In the genomic region with DNA sequence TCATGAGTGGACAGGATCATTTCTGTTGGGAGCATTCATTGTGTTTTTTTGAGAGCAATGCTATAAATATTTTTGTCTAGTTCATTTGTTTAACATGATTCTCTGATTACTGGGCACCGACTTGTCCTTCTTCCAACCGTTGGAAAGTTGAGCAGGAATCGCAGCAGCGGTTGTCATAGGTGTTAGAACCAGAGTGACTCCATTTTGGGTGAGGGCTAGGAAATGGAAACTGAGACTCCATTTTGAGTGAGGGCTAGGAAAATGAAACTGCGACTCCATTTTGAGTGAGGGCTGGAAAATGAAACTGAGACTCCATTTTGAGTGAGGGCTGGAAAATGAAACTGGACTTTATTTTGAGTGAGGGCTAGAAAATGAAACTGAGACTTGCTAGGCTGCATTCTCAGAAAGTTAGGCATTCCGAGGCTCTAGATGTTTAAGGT, we compare ENCODE assay signal across 8 cellular contexts.
A peak's percentile ranks its signal among the peaks of the same experiment; 100 is the strongest.
DNase-seq lines count a peak whose midpoint lies in the region; ATAC-seq and TF ChIP-seq lines count a peak whose summit lies in the region.

No MANE protein-coding gene starts in this region.

- H2BK120ac ChIP-seq in mesenchymal stem cell (ENCODE audit: low read depth, low read length), result no peak overlapping the region

- H2BK15ac ChIP-seq in mesenchymal stem cell (ENCODE audit: low read depth, poor library complexity, severe bottlenecking), result no peak overlapping the region

- no peak overlapping the region for H3K27ac ChIP-seq in mesenchymal stem cell (ENCODE audit: low read length, poor library complexity, severe bottlenecking)

- in situ Hi-C loops in ACHN (cut with HindIII; ENCODE audit: low pct_ligation_motif_present, low pct_unique_long_range_greater_than_20kb, low sequenced_read_pairs), result no loop called here

- no peaks in the 10 kb centered on the region for H3K9me3 ChIP-seq in mesenchymal stem cell (ENCODE audit: control insufficient read depth, low read length)

- H2BK12ac ChIP-seq in mesenchymal stem cell (ENCODE audit: low read length in 2 of 2), result no peak overlapping the region

- no peak overlapping the region for H2AFZ ChIP-seq in mesenchymal stem cell (ENCODE audit: low read depth, low read length)

- H3K4me2 ChIP-seq in mesenchymal stem cell (ENCODE audit: low read length, poor library complexity, severe bottlenecking), result no peak overlapping the region

- H3K36me3 ChIP-seq in mesenchymal stem cell (ENCODE audit: control insufficient read depth in 1 of 2, insufficient read depth in 2 of 2, low read depth in 1 of 2, low read length in 2 of 2), result no peaks in the 10 kb centered on the region

- ATAC-seq in GM18907 (IDR thresholded peaks at IDR 0.05; ENCODE audit: unreplicated experiment) (peak; percentile 96), HG02981 (IDR thresholded peaks at IDR 0.05; ENCODE audit: unreplicated experiment) (peak; percentile 98), SK-N-SH treated with all-trans-retinoic acid at 6 μM for 48 hours (no peak)

- H3K27me3 ChIP-seq in mesenchymal stem cell (ENCODE audit: control insufficient read depth in 1 of 2, insufficient read depth in 1 of 2, low read length in 2 of 2), result no peaks in the 10 kb centered on the region

- H4K8ac ChIP-seq in mesenchymal stem cell (ENCODE audit: low read length), result no peak overlapping the region

- no peak overlapping the region for H2BK5ac ChIP-seq in mesenchymal stem cell (ENCODE audit: low read depth, low read length, poor library complexity, severe bottlenecking)

- DNase-seq in ACHN (peak; percentile 40), mesenchymal stem cell (peak; percentile 12), medulla oblongata (ENCODE audit: extremely low spot score) (no peak), NCI-H524 (lab: John Stamatoyannopoulos, UW) (no peak)
- DNase-seq in activated effector memory CD4-positive, alpha-beta T cell treated with anti-CD3 and anti-CD28 coated beads, Interleukin-2, amount 50 U/mL, for 16 hours, result no peak

- no peak overlapping the region for H3K4ac ChIP-seq in mesenchymal stem cell (ENCODE audit: low read depth in 1 of 2, low read length in 2 of 2)

- no peaks in the 10 kb centered on the region for H3K4me1 ChIP-seq in mesenchymal stem cell (ENCODE audit: control insufficient read depth, insufficient read depth, low read depth, low read length)

- H3K4me3 ChIP-seq in mesenchymal stem cell (ENCODE audit: insufficient read depth in 1 of 2, low read depth in 1 of 2, low read length in 2 of 2), result no peak overlapping the region

- no peak overlapping the region for H3K14ac ChIP-seq in mesenchymal stem cell (ENCODE audit: low read length in 2 of 2)

- no peak overlapping the region for H3K9ac ChIP-seq in mesenchymal stem cell (ENCODE audit: low read length)

- no peak overlapping the region for H3K23ac ChIP-seq in mesenchymal stem cell (ENCODE audit: low read length in 2 of 2)

- WGBS in mesenchymal stem cell, result 75% methylated on average over 6 of the region's 6 CpGs

- H3K18ac ChIP-seq in mesenchymal stem cell (ENCODE audit: low read depth in 1 of 2, low read length in 2 of 2), result no peak overlapping the region

- H2AK5ac ChIP-seq in mesenchymal stem cell (ENCODE audit: low read length, severe bottlenecking), result no peak overlapping the region

- no peak overlapping the region for H4K91ac ChIP-seq in mesenchymal stem cell (ENCODE audit: low read length)

- H3K79me1 ChIP-seq in mesenchymal stem cell (replicated peaks; ENCODE audit: low read length, poor library complexity, severe bottlenecking), result no peaks in the 10 kb centered on the region

TF ChIP-seq in SK-N-SH treated with all-trans-retinoic acid at 6 μM for 48 hours, 23 proteins besides CTCF, POLR2A, EP300 and RAD21:
- TF ChIP-seq ZC3H10 (CRISPR knock-in tag; IDR thresholded peaks at IDR 0.05), result 0 out of 2 replicates have a peak, but pooled peaks have one; percentile 10
- TF ChIP-seq, protein P1, sequence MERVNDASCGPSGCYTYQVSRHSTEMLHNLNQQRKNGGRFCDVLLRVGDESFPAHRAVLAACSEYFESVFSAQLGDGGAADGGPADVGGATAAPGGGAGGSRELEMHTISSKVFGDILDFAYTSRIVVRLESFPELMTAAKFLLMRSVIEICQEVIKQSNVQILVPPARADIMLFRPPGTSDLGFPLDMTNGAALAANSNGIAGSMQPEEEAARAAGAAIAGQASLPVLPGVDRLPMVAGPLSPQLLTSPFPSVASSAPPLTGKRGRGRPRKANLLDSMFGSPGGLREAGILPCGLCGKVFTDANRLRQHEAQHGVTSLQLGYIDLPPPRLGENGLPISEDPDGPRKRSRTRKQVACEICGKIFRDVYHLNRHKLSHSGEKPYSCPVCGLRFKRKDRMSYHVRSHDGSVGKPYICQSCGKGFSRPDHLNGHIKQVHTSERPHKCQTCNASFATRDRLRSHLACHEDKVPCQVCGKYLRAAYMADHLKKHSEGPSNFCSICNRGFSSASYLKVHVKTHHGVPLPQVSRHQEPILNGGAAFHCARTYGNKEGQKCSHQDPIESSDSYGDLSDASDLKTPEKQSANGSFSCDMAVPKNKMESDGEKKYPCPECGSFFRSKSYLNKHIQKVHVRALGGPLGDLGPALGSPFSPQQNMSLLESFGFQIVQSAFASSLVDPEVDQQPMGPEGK (CRISPR knock-in tag; IDR thresholded peaks at IDR 0.05; ENCODE audit: borderline replicate concordance), result no peak
- TF ChIP-seq TOX (CRISPR knock-in tag; IDR thresholded peaks at IDR 0.05; ENCODE audit: borderline replicate concordance), result 0 out of 2 replicates have a peak, but pooled peaks have one; percentile 32
- TF ChIP-seq SNAI2 (CRISPR knock-in tag; IDR thresholded peaks at IDR 0.05), result 0 out of 2 replicates have a peak, but pooled peaks have one; percentile 23
- TF ChIP-seq, protein P2, sequence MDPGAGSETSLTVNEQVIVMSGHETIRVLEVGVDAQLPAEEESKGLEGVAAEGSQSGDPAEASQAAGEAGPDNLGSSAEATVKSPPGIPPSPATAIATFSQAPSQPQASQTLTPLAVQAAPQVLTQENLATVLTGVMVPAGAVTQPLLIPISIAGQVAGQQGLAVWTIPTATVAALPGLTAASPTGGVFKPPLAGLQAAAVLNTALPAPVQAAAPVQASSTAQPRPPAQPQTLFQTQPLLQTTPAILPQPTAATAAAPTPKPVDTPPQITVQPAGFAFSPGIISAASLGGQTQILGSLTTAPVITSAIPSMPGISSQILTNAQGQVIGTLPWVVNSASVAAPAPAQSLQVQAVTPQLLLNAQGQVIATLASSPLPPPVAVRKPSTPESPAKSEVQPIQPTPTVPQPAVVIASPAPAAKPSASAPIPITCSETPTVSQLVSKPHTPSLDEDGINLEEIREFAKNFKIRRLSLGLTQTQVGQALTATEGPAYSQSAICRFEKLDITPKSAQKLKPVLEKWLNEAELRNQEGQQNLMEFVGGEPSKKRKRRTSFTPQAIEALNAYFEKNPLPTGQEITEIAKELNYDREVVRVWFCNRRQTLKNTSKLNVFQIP (CRISPR knock-in tag; IDR thresholded peaks at IDR 0.05; ENCODE audit: borderline replicate concordance, low read depth), result no peak
- no peak for TF ChIP-seq ZNF8 (CRISPR knock-in tag; IDR thresholded peaks at IDR 0.05)
- no peak for TF ChIP-seq TCF4 (CRISPR knock-in tag; IDR thresholded peaks at IDR 0.05; ENCODE audit: borderline replicate concordance)
- TF ChIP-seq BACH2 (CRISPR knock-in tag; IDR thresholded peaks at IDR 0.05; ENCODE audit: borderline replicate concordance), result peak; percentile 95
- peak; percentile 88; the same call in 1 of the 2 replicates for TF ChIP-seq PPARA (CRISPR knock-in tag; IDR thresholded peaks at IDR 0.05; ENCODE audit: borderline replicate concordance)
- peak; percentile 90 for TF ChIP-seq TSHZ2 (CRISPR knock-in tag; IDR thresholded peaks at IDR 0.05)
- TF ChIP-seq OSR1 (CRISPR knock-in tag; IDR thresholded peaks at IDR 0.05), result peak; percentile 42; the same call in 1 of the 2 replicates

Comparison
In these comparisons a context has a peak if more than half of its experiments do, and no peak if none do; other contexts are left out.
1. DNase-seq: peak in ACHN (single experiment) and mesenchymal stem cell (single experiment); none in activated effector memory CD4-positive, alpha-beta T cell treated with anti-CD3 and anti-CD28 coated beads, Interleukin-2, amount 50 U/mL, for 16 hours (single experiment), medulla oblongata (single experiment) and NCI-H524 (0 of 2).